Comparison of ENCODE assay signal across 17 cellular contexts in genomic region chr5:112933651-112934365, GRCh38. TPM values are rescaled to one million over a fixed set of nuclear protein-coding genes. Genes with fewer than 3 reads are reported as not detected.
DNase-seq lines count a peak whose midpoint lies in the region; ATAC-seq, FAIRE-seq and TF ChIP-seq lines count a peak whose summit lies in the region.
"Had no signal": no experiment of that assay in that cellular context is flagged by ENCODE, and none has a peak within 500 bp of the region (broad histone marks: within the 10 kb centered on the region; RNA-seq: fewer than 3 reads in every experiment).

No MANE protein-coding gene starts in this region.

- peak; percentile 60 for ATAC-seq in foreskin keratinocyte

- H3K27ac Mint-ChIP-seq in CD4-positive, alpha-beta memory T cell = no peak overlapping the region
- H3K27ac Mint-ChIP-seq: activated T-helper 1 cell treated with anti-CD3 and anti-CD28 coated beads, Interleukin-12 subunit alpha, Interleukin-12 subunit beta, Interleukin-2, Interleukin-4 antibody, amounts not matched to agents 30 ng/mL and 10 ng/mL and 1 ng/mL, durations not matched to agents 14 hours and 24 hours and 36 hours; IgD-negative memory B cell; progenitor cell of endocrine pancreas had no signal

- intact Hi-C loops in kidney (cut with DNase I) = no loop called here
- intact Hi-C loops in CD4-positive, alpha-beta memory T cell (cut with micrococcal nuclease) = no loop called here

- H3K36me3 Mint-ChIP-seq in CD4-positive, alpha-beta memory T cell = no peaks in the 10 kb centered on the region

- no peaks in the 10 kb centered on the region for H3K36me3 ChIP-seq in kidney (ENCODE audit: control insufficient read depth in 1 of 2, insufficient read depth in 2 of 2, low read length in 2 of 2)
- no peaks in the 10 kb centered on the region for H3K36me3 ChIP-seq in CD4-positive, alpha-beta memory T cell (ENCODE audit: insufficient read depth, low read length)
- H3K36me3 ChIP-seq: ascending aorta had no signal

- TF ChIP-seq CTCF in AG04450 (IDR thresholded peaks at IDR 0.05; ENCODE audit: low read depth, low read length) = no peak
- no peak for TF ChIP-seq CTCF in foreskin keratinocyte (conservative IDR thresholded peaks at IDR 0.05)
- no peak for TF ChIP-seq CTCF in kidney (IDR thresholded peaks at IDR 0.05; ENCODE audit: borderline replicate concordance, extremely low read depth, insufficient read depth)

- CTCF ChIA-PET in AG04450 (lab: Charles Lee) = interaction anchor here (1.5 to 1.6 kb wide), 2 partner anchors 11 to 12 kb away, joined by 6 to 7 read pairs; partner anchors contain the start of gene REEP5
- CTCF ChIA-PET in CD4-positive, alpha-beta memory T cell (lab: Charles Lee; ENCODE audit: partially characterized antibody) = interaction anchor here (1.0 to 1.4 kb wide), 3 partner anchors 10 to 33 kb away, joined by 3 to 7 read pairs (median 4); no protein-coding TSS in a partner anchor

- peaks cover 23 to 41% (median 30%) of the 10 kb centered on the region in 4 donors for H3K4me1 Mint-ChIP-seq in CD4-positive, alpha-beta memory T cell

- H3K9ac ChIP-seq in kidney (ENCODE audit: low read length in 2 of 2) = no peak overlapping the region

- no peaks in the 10 kb centered on the region for H3K27me3 Mint-ChIP-seq in CD4-positive, alpha-beta memory T cell
- H3K27me3 Mint-ChIP-seq: IgD-negative memory B cell, progenitor cell of endocrine pancreas had no signal

- no peak overlapping the region for H3K4me3 Mint-ChIP-seq in CD4-positive, alpha-beta memory T cell
- H3K4me3 Mint-ChIP-seq: activated T-helper 1 cell treated with anti-CD3 and anti-CD28 coated beads, Interleukin-12 subunit alpha, Interleukin-12 subunit beta, Interleukin-2, Interleukin-4 antibody, amounts not matched to agents 30 ng/mL and 10 ng/mL and 1 ng/mL, durations not matched to agents 14 hours and 24 hours and 36 hours; IgD-negative memory B cell had no signal

- DNase-seq in AG04450 (ENCODE audit: low read depth, low spot score) = no peak
- peak; percentile 80 for DNase-seq in GM04504 (ENCODE audit: low read depth)
- DNase-seq in amniotic stem cell (lab: John Stamatoyannopoulos, UW) = peak; percentile 22
- no peak for DNase-seq in foreskin keratinocyte
- no peak for DNase-seq in KBM-7
- no peak for DNase-seq in kidney
- no peak for DNase-seq in CD4-positive, alpha-beta memory T cell
- no peak for DNase-seq in medulla oblongata (ENCODE audit: extremely low spot score)
- DNase-seq: activated CD4-positive, alpha-beta T cell treated with anti-CD3 and anti-CD28 coated beads for 1 hour; glutamatergic neuron; NCI-H1436; NCI-H446 treated with DMSO at 0.1 percent for 48 hours; trophoblast cell had no signal

- no peaks in the 10 kb centered on the region for H3K9me3 ChIP-seq in AG04450 (ENCODE audit: control insufficient read depth, insufficient read depth, low read length)
- no peaks in the 10 kb centered on the region for H3K9me3 ChIP-seq in kidney (ENCODE audit: control insufficient read depth in 1 of 2, low read length in 2 of 2)
- H3K9me3 ChIP-seq in CD4-positive, alpha-beta memory T cell (ENCODE audit: control insufficient read depth in 1 of 2, low read length in 2 of 2) = no peaks in the 10 kb centered on the region
- H3K9me3 ChIP-seq: ascending aorta had no signal

- H3K4me1 ChIP-seq in foreskin keratinocyte (no peaks in the 10 kb centered on the region), kidney (ENCODE audit: control insufficient read depth in 1 of 2, insufficient read depth in 1 of 2, low read depth in 1 of 2, low read length in 2 of 2) (no peaks in the 10 kb centered on the region)
- peaks cover 32% of the 10 kb centered on the region for H3K4me1 ChIP-seq in CD4-positive, alpha-beta memory T cell (ENCODE audit: insufficient read depth, low read length)
- H3K4me1 ChIP-seq: ascending aorta had no signal

- H3K27ac ChIP-seq in AG04450 (ENCODE audit: low read depth, low read length) (peak overlapping the region; percentile 23), foreskin keratinocyte (no peak overlapping the region), kidney (ENCODE audit: low read depth in 2 of 2, low read length in 2 of 2) (no peak overlapping the region)
- no peak overlapping the region for H3K27ac ChIP-seq in CD4-positive, alpha-beta memory T cell (ENCODE audit: low read depth, low read length)
- H3K27ac ChIP-seq: ascending aorta had no signal

- no peak overlapping the region for H3K4me3 ChIP-seq in AG04450 (ENCODE audit: low read depth, low read length)
- H3K4me3 ChIP-seq in kidney (ENCODE audit: low read length in 2 of 2) = no peak overlapping the region
- H3K4me3 ChIP-seq in CD4-positive, alpha-beta memory T cell (ENCODE audit: low read length in 2 of 2) = no peak overlapping the region
- H3K4me3 ChIP-seq: ascending aorta had no signal

- H3K9me3 Mint-ChIP-seq in CD4-positive, alpha-beta memory T cell = no peaks in the 10 kb centered on the region
- H3K9me3 Mint-ChIP-seq: IgD-negative memory B cell had no signal

- POLR2A ChIA-PET in AG04450 (lab: Yijun Ruan, JAX) = interaction anchor here (1.1 kb wide), 1 partner anchor 42 kb away, joined by 6 read pairs; the partner anchor contains the start of gene DCP2
- POLR2A ChIA-PET in CD4-positive, alpha-beta memory T cell (lab: Charles Lee; ENCODE audit: partially characterized antibody) = interaction anchor here (1.3 kb wide), 1 partner anchor 73 kb away, joined by 4 read pairs; the partner anchor contains the start of gene SRP19

- no peak for FAIRE-seq in kidney (lab: Jason Lieb, UNC)

- no peaks in the 10 kb centered on the region for H3K27me3 ChIP-seq in AG04450 (ENCODE audit: control insufficient read depth, insufficient read depth, low read length)
- H3K27me3 ChIP-seq in foreskin keratinocyte = no peaks in the 10 kb centered on the region
- H3K27me3 ChIP-seq in CD4-positive, alpha-beta memory T cell (ENCODE audit: insufficient read depth, low read length) = no peaks in the 10 kb centered on the region
- H3K27me3 ChIP-seq: ascending aorta had no signal

- in situ Hi-C loops in KBM-7 (cut with MboI; ENCODE audit: low pct_unique_long_range_greater_than_20kb, low sequenced_read_pairs) = no loop called here

RNA-seq across cellular contexts. Expression of gene REEP5, which starts 11.8 kb away (rescaled TPM):
- polyA plus RNA-seq in AG04450 (2011; rRNA removed) = 163 and 176 TPM in 2 replicates
- 161 and 175 TPM in 2 replicates for polyA minus RNA-seq in AG04450 (2011; rRNA and poly(A)+ RNA removed)
- total RNA-seq in foreskin keratinocyte = 56.1 and 56.4 TPM in 2 replicates
- 116 and 123 TPM in 2 replicates for polyA plus RNA-seq in foreskin keratinocyte
- total RNA-seq in kidney = 132 TPM
- 157 TPM for polyA plus RNA-seq in kidney (ENCODE audit: insufficient read depth, low read depth, low replicate concordance)
- 10 to 100 TPM; 55.6 to 61.1 TPM for total RNA-seq in CD4-positive, alpha-beta memory T cell
- 100 to 1,000 TPM; 113 to 117 TPM for polyA plus RNA-seq in CD4-positive, alpha-beta memory T cell

RNA-seq across cellular contexts. Expression of gene DCP2, which starts 42.8 kb away (rescaled TPM):
- polyA plus RNA-seq in AG04450 (2011; rRNA removed) (12.9 and 18.4 TPM in 2 replicates), foreskin keratinocyte (8.4 and 10.9 TPM in 2 replicates), kidney (ENCODE audit: insufficient read depth, low read depth, low replicate concordance) (6.9 TPM)
- polyA minus RNA-seq in AG04450 (2011; rRNA and poly(A)+ RNA removed) = 19.4 and 28.1 TPM in 2 replicates
- total RNA-seq in foreskin keratinocyte (19.2 and 21.2 TPM in 2 replicates), kidney (43.0 TPM)
- total RNA-seq in CD4-positive, alpha-beta memory T cell = 100 to 1,000 TPM; 116 to 123 TPM
- polyA plus RNA-seq in CD4-positive, alpha-beta memory T cell = 10 to 100 TPM; 54.0 to 75.4 TPM

Comparison
In these comparisons a context has a peak if more than half of its experiments do, and no peak if none do; other contexts are left out.
1. DNase-seq: peak in GM04504 (single experiment) and amniotic stem cell (single experiment); none in AG04450 (single experiment), foreskin keratinocyte (0 of 2), KBM-7 (single experiment), kidney (single experiment), CD4-positive, alpha-beta memory T cell (0 of 5) and medulla oblongata (single experiment).